ENCODE assay signal across 23 cellular contexts in the genomic region with DNA sequence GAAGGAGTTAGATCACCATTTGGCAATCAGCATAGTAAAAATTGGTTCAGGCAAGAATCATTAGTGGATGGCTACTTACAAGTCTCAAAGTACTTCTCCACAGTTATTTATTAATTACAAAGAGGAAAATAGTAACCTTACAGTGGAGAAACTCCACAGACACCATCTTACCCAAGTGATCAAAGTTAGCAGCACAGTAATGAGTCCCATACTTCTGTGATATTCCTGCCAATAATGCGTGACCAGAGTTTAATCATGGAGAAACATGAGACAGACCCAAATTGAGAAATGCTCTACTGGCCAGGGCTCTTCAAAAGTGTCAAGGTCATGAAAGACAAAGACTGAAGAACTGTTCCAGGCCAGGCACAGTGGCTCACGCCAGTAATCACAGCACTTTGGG. TPM values are rescaled to one million over a fixed set of nuclear protein-coding genes. Genes with fewer than 3 reads are reported as not detected.
DNase-seq lines count a peak whose midpoint lies in the region; ATAC-seq, FAIRE-seq and TF ChIP-seq lines count a peak whose summit lies in the region.
"Had no signal": no experiment of that assay in that cellular context is flagged by ENCODE, and none has a peak within 500 bp of the region (broad histone marks: within the 10 kb centered on the region; RNA-seq: fewer than 3 reads in every experiment).

No MANE protein-coding gene starts in this region.

- no peak overlapping the region for H3K9ac ChIP-seq in kidney (ENCODE audit: low read length in 2 of 2)

- 31 to 58% (median 40%) methylated on average over 2 of the region's 2 CpGs for WGBS in psoas muscle, 3 donors

- no peak for FAIRE-seq in kidney (lab: Jason Lieb, UNC)
- FAIRE-seq: A204.1, GM12892, GM18507, H54 had no signal

- H3K9me3 ChIP-seq in kidney (ENCODE audit: control insufficient read depth in 1 of 2, low read length in 2 of 2) (no peaks in the 10 kb centered on the region), psoas muscle (no peaks in the 10 kb centered on the region)
- H3K9me3 ChIP-seq: BE2C had no signal

- H3K4me1 ChIP-seq in kidney (ENCODE audit: control insufficient read depth in 1 of 2, insufficient read depth in 1 of 2, low read depth in 1 of 2, low read length in 2 of 2) (peaks cover 0 to 15% of the 10 kb centered on the region in 2 donors), psoas muscle (no peaks in the 10 kb centered on the region)
- H3K4me1 ChIP-seq: BE2C had no signal

- intact Hi-C loops in kidney (cut with DNase I) (no loop called here), psoas muscle (cut with DNase I) (no loop called here), head of caudate nucleus (cut with DNase I) (no loop called here)

- H3K27me3 Mint-ChIP-seq in immature natural killer cell (ENCODE audit: low read depth in 3 of 3): peaks cover 0 to 2% (median 0%) of the 10 kb centered on the region in 3 donors
- H3K27me3 Mint-ChIP-seq: CD4-positive, CD25-positive, alpha-beta regulatory T cell; CD8-positive, alpha-beta memory T cell had no signal

- H3K4me3 Mint-ChIP-seq in immature natural killer cell: no peak overlapping the region
- H3K4me3 Mint-ChIP-seq: CD4-positive, CD25-positive, alpha-beta regulatory T cell; CD8-positive, alpha-beta memory T cell; GM23338 had no signal

- TF ChIP-seq CTCF in epithelial cell of proximal tubule (conservative IDR thresholded peaks at IDR 0.05; ENCODE audit: low read depth, low read length): no peak
- no peak for TF ChIP-seq CTCF in kidney (IDR thresholded peaks at IDR 0.05; ENCODE audit: borderline replicate concordance, extremely low read depth, insufficient read depth)
- TF ChIP-seq CTCF in psoas muscle (IDR thresholded peaks at IDR 0.05): no peak

- no peak overlapping the region for H3K27ac Mint-ChIP-seq in immature natural killer cell
- H3K27ac Mint-ChIP-seq: CD4-positive, CD25-positive, alpha-beta regulatory T cell; CD8-positive, alpha-beta memory T cell; GM23338 had no signal

- no peaks in the 10 kb centered on the region for H3K4me1 Mint-ChIP-seq in immature natural killer cell
- H3K4me1 Mint-ChIP-seq: CD8-positive, alpha-beta memory T cell; GM23338 had no signal

- DNase-seq in epithelial cell of proximal tubule (ENCODE audit: low read depth): peak; percentile 84
- no peak for DNase-seq in kidney
- DNase-seq in psoas muscle: no peak
- no peak for DNase-seq in immature natural killer cell
- DNase-seq in head of caudate nucleus: no peak
- DNase-seq: ACHN; BE2C; C1 segment of cervical spinal cord; CD4-positive, CD25-positive, alpha-beta regulatory T cell; CD8-positive, alpha-beta memory T cell; COR-L47; DMS153; DMS79; GDM1; HCEC 1CT had no signal

- H3K27ac ChIP-seq in kidney (ENCODE audit: low read depth in 2 of 2, low read length in 2 of 2) (peak overlapping the region; percentile 35 to 41), psoas muscle (no peak overlapping the region)
- H3K27ac ChIP-seq: HL-60 had no signal

- H3K4me3 ChIP-seq in epithelial cell of proximal tubule (ENCODE audit: low read depth, low read length) (no peak overlapping the region), kidney (ENCODE audit: low read length in 2 of 2) (no peak overlapping the region), psoas muscle (no peak overlapping the region)
- H3K4me3 ChIP-seq: GM23338 had no signal

- peaks cover 46 to 80% (median 51%) of the 10 kb centered on the region in 3 donors for H3K36me3 Mint-ChIP-seq in immature natural killer cell

- H3K36me3 ChIP-seq in kidney (ENCODE audit: control insufficient read depth in 1 of 2, insufficient read depth in 2 of 2, low read length in 2 of 2): peaks cover 19 to 39% of the 10 kb centered on the region in 2 donors
- H3K36me3 ChIP-seq in psoas muscle (ENCODE audit: insufficient read depth in 1 of 2, low read depth in 1 of 2): peaks cover 6 to 97% of the 10 kb centered on the region in 2 donors

- ATAC-seq in psoas muscle (peak; percentile 37 to 91 (median 79)), GM19452 (IDR thresholded peaks at IDR 0.05; ENCODE audit: unreplicated experiment) (no peak), HG03439 (IDR thresholded peaks at IDR 0.05; ENCODE audit: unreplicated experiment) (no peak)
- ATAC-seq: GM23338 had no signal

- no peaks in the 10 kb centered on the region for H3K9me3 Mint-ChIP-seq in immature natural killer cell
- H3K9me3 Mint-ChIP-seq: CD4-positive, CD25-positive, alpha-beta regulatory T cell; CD8-positive, alpha-beta memory T cell; GM23338 had no signal

- no peaks in the 10 kb centered on the region for H3K27me3 ChIP-seq in psoas muscle (ENCODE audit: insufficient read depth in 3 of 3, low read length in 2 of 3)
- H3K27me3 ChIP-seq: BE2C had no signal

RNA-seq across cellular contexts. Expression of a gene that starts 9.5 kb away (rescaled TPM):
- total RNA-seq in epithelial cell of proximal tubule: 17.1 and 20.3 TPM in 2 replicates
- 12.9 TPM for total RNA-seq in kidney
- polyA plus RNA-seq in kidney (ENCODE audit: insufficient read depth, low read depth, low replicate concordance): 39.4 TPM
- total RNA-seq in psoas muscle: 10 to 100 TPM in 3 of 4 donors, 1 to 10 TPM in 1; 9.4 to 12.0 (median 10.3) TPM
- polyA plus RNA-seq in psoas muscle: 10 to 100 TPM; 14.8 to 19.4 (median 17.4) TPM
- 10 to 100 TPM; 19.0 to 40.3 (median 23.5) TPM for polyA plus RNA-seq in immature natural killer cell

Comparison
In these comparisons a context has a peak if more than half of its experiments do, and no peak if none do; other contexts are left out.
1. ATAC-seq: peak in psoas muscle (4 of 4); none in GM19452 (single experiment) and HG03439 (single experiment).